ENCODE assay signal across 8 cellular contexts in genomic region chr2:84781942-84782716, GRCh38.
DNase-seq lines count a peak whose midpoint lies in the region; ATAC-seq and FAIRE-seq lines count a peak whose summit lies in the region.

No MANE protein-coding gene starts in this region.

- H4K91ac ChIP-seq in mesenchymal stem cell (ENCODE audit: low read length) = peak overlapping the region; percentile 10

- H3K18ac ChIP-seq in mesenchymal stem cell (ENCODE audit: low read depth in 1 of 2, low read length in 2 of 2) = no peak overlapping the region

- no peak overlapping the region for H2BK5ac ChIP-seq in mesenchymal stem cell (ENCODE audit: low read depth, low read length, poor library complexity, severe bottlenecking)

- H3K4ac ChIP-seq in mesenchymal stem cell (ENCODE audit: low read depth in 1 of 2, low read length in 2 of 2) = no peak overlapping the region

- no peaks in the 10 kb centered on the region for H3K4me1 ChIP-seq in mesenchymal stem cell (ENCODE audit: control insufficient read depth, insufficient read depth, low read depth, low read length)

- H3K27me3 ChIP-seq in mesenchymal stem cell (ENCODE audit: control insufficient read depth in 1 of 2, insufficient read depth in 1 of 2, low read length in 2 of 2) = no peaks in the 10 kb centered on the region

- no peak overlapping the region for H2AK5ac ChIP-seq in mesenchymal stem cell (ENCODE audit: low read length, severe bottlenecking)

- no peak overlapping the region for H3K4me3 ChIP-seq in mesenchymal stem cell (ENCODE audit: insufficient read depth in 1 of 2, low read depth in 1 of 2, low read length in 2 of 2)

- no peak overlapping the region for H3K4me2 ChIP-seq in mesenchymal stem cell (ENCODE audit: low read length, poor library complexity, severe bottlenecking)

- H4K8ac ChIP-seq in mesenchymal stem cell (ENCODE audit: low read length) = no peak overlapping the region

- no peak overlapping the region for H3K23ac ChIP-seq in mesenchymal stem cell (ENCODE audit: low read length in 2 of 2)

- FAIRE-seq in urothelium cell line (lab: Jason Lieb, UNC) = no peak

- no peaks in the 10 kb centered on the region for H3K79me1 ChIP-seq in mesenchymal stem cell (replicated peaks; ENCODE audit: low read length, poor library complexity, severe bottlenecking)

- no peak overlapping the region for H2BK15ac ChIP-seq in mesenchymal stem cell (ENCODE audit: low read depth, poor library complexity, severe bottlenecking)

- no peak overlapping the region for H2BK120ac ChIP-seq in mesenchymal stem cell (ENCODE audit: low read depth, low read length)

- H2BK12ac ChIP-seq in mesenchymal stem cell (ENCODE audit: low read length in 2 of 2) = no peak overlapping the region

- no peak overlapping the region for H3K27ac ChIP-seq in mesenchymal stem cell (ENCODE audit: low read length, poor library complexity, severe bottlenecking)

- no peaks in the 10 kb centered on the region for H3K36me3 ChIP-seq in mesenchymal stem cell (ENCODE audit: control insufficient read depth in 1 of 2, insufficient read depth in 2 of 2, low read depth in 1 of 2, low read length in 2 of 2)

- DNase-seq in SIG-M5 treated with dmso at 0.1 percent for 504 hours (lab: John Stamatoyannopoulos, UW; ENCODE audit: unreplicated experiment) = peak; percentile 5
- DNase-seq in SIG-M5 (lab: John Stamatoyannopoulos, UW) = no peak
- DNase-seq in activated CD8-positive, alpha-beta memory T cell treated with anti-CD3 and anti-CD28 coated beads, Interleukin-2, amount 50 U/mL, for 24 hours (ENCODE audit: extremely low read depth) = peak; percentile 33
- no peak for DNase-seq in mesenchymal stem cell
- DNase-seq in AML-193 (lab: John Stamatoyannopoulos, UW) = no peak
- DNase-seq in NCI-H1417 (lab: John Stamatoyannopoulos, UW) = no peak
- DNase-seq in urothelium cell line (ENCODE audit: low spot score) = no peak

- H2AFZ ChIP-seq in mesenchymal stem cell (ENCODE audit: low read depth, low read length) = no peak overlapping the region

- H3K9ac ChIP-seq in mesenchymal stem cell (ENCODE audit: low read length) = no peak overlapping the region

- H3K9me3 ChIP-seq in mesenchymal stem cell (ENCODE audit: control insufficient read depth, low read length) = no peaks in the 10 kb centered on the region

- no peak overlapping the region for H3K14ac ChIP-seq in mesenchymal stem cell (ENCODE audit: low read length in 2 of 2)

- peak; percentile 55 for ATAC-seq in HG03575 (IDR thresholded peaks at IDR 0.05; ENCODE audit: extremely low read depth, insufficient number of reproducible peaks, low FRiP score, unreplicated experiment)

- 63% methylated on average over 2 of the region's 3 CpGs for WGBS in mesenchymal stem cell

Comparison
In these comparisons a context has a peak if more than half of its experiments do, and no peak if none do; other contexts are left out.
1. DNase-seq: peak in SIG-M5 treated with dmso at 0.1 percent for 504 hours (single experiment) and activated CD8-positive, alpha-beta memory T cell treated with anti-CD3 and anti-CD28 coated beads, Interleukin-2, amount 50 U/mL, for 24 hours (single experiment); none in SIG-M5 (single experiment), mesenchymal stem cell (single experiment), AML-193 (0 of 2), NCI-H1417 (0 of 3) and urothelium cell line (single experiment).